Comparison of ENCODE assay signal across 19 cellular contexts in genomic region chr3:177929310-177929709, GRCh38.
A peak's percentile ranks its signal among the peaks of the same experiment; 100 is the strongest.
DNase-seq lines count a peak whose midpoint lies in the region; ATAC-seq, FAIRE-seq and TF ChIP-seq lines count a peak whose summit lies in the region.
"Had no signal": no experiment of that assay in that cellular context is flagged by ENCODE, and none has a peak within 500 bp of the region (broad histone marks: within the 10 kb centered on the region; RNA-seq: fewer than 3 reads in every experiment).

No MANE protein-coding gene starts in this region.

- no peak overlapping the region for H3K9ac ChIP-seq in keratinocyte (ENCODE audit: control insufficient read depth, extremely low read depth, insufficient read depth, low read length)

- H3K79me2 ChIP-seq in keratinocyte (ENCODE audit: control insufficient read depth, insufficient read depth, low read length) = no peaks in the 10 kb centered on the region

- H3K4me2 ChIP-seq in keratinocyte (ENCODE audit: control insufficient read depth, extremely low read depth, insufficient read depth, low read depth, low read length) = no peak overlapping the region

- H3K9me3 ChIP-seq in keratinocyte (ENCODE audit: control insufficient read depth, low read depth, low read length) = no peaks in the 10 kb centered on the region
- H3K9me3 ChIP-seq: ascending aorta, ovary, upper lobe of right lung had no signal

- no peak for FAIRE-seq in keratinocyte (lab: Jason Lieb, UNC)
- no peak for FAIRE-seq in frontal cortex (lab: Jason Lieb, UNC)

- no peaks in the 10 kb centered on the region for H3K9me1 ChIP-seq in keratinocyte (ENCODE audit: control insufficient read depth, extremely low read depth, insufficient read depth, low read length)

- H3K27ac ChIP-seq in brain microvascular endothelial cell = no peak overlapping the region
- no peak overlapping the region for H3K27ac ChIP-seq in keratinocyte (ENCODE audit: control insufficient read depth, insufficient read depth, low read length)
- H3K27ac ChIP-seq: ovary, upper lobe of right lung had no signal

- TF ChIP-seq CTCF in AG10803 (conservative IDR thresholded peaks at IDR 0.05; ENCODE audit: low read length) = no peak
- no peak for TF ChIP-seq CTCF in brain microvascular endothelial cell (IDR thresholded peaks at IDR 0.05; ENCODE audit: low read depth, low read length, missing control alignments)
- TF ChIP-seq CTCF in keratinocyte (optimal IDR thresholded peaks at IDR 0.05 in 1 of 3, IDR thresholded peaks at IDR 0.05 in 1 of 3, conservative IDR thresholded peaks at IDR 0.05 in 1 of 3; ENCODE audit: extremely low read depth in 1 of 3, insufficient read depth in 2 of 3, low read length in 3 of 3) = no peak

- H4K20me1 ChIP-seq in keratinocyte (ENCODE audit: control insufficient read depth, extremely low read depth, insufficient read depth, low read length) = no peaks in the 10 kb centered on the region

- dilution Hi-C loops in keratinocyte (cut with MboI; ENCODE audit: extremely low pct_ligation_motif_present, low sequenced_read_pairs) = no loop called here

- DNase-seq in AG10803 (ENCODE audit: low read depth) (peak; percentile 29), HCEC 1CT (peak; percentile 36), brain microvascular endothelial cell (peak; percentile 47), keratinocyte (ENCODE audit: low read depth, low spot score) (peak; percentile 28), frontal cortex (ENCODE audit: low spot score in 2 of 2) (no peak), NCI-H146 (lab: John Stamatoyannopoulos, UW) (no peak)
- DNase-seq in stimulated activated CD4-positive, alpha-beta T cell treated with anti-CD3 and anti-CD28 coated beads, Interleukin-4, amount 100 ng/mL, for 1 hour = no peak
- DNase-seq: COR-L47; cortex of kidney; MV-4-11; NCI-H2081; NCI-H510A; ovary; SHP77; stimulated activated CD4-positive, alpha-beta T cell treated with anti-CD3 and anti-CD28 coated beads, Interleukin-2, amount 100 ng/mL, for 24 hours; upper lobe of right lung had no signal

- H3K4me1 ChIP-seq in keratinocyte (ENCODE audit: control insufficient read depth, extremely low read depth, insufficient read depth, low read length) = no peaks in the 10 kb centered on the region
- H3K4me1 ChIP-seq: upper lobe of right lung had no signal

- no peak for ATAC-seq in GM21447 (IDR thresholded peaks at IDR 0.05; ENCODE audit: unreplicated experiment)
- ATAC-seq: sciatic nerve, upper lobe of right lung had no signal

- H3K36me3 ChIP-seq in brain microvascular endothelial cell (replicated peaks) (no peaks in the 10 kb centered on the region), keratinocyte (ENCODE audit: control insufficient read depth in 2 of 2, extremely low read depth in 1 of 2, insufficient read depth in 2 of 2, low read length in 2 of 2) (no peaks in the 10 kb centered on the region)
- H3K36me3 ChIP-seq: ascending aorta, ovary, upper lobe of right lung had no signal

- H3K4me3 ChIP-seq in AG10803 (ENCODE audit: low read length) (no peak overlapping the region), brain microvascular endothelial cell (ENCODE audit: low read depth, low read length) (no peak overlapping the region), keratinocyte (ENCODE audit: control insufficient read depth in 2 of 3, extremely low read depth in 1 of 3, insufficient read depth in 2 of 3, low read depth in 1 of 3, low read length in 3 of 3) (no peak overlapping the region)
- H3K4me3 ChIP-seq: ascending aorta, ovary, upper lobe of right lung had no signal

- no peak overlapping the region for H2AFZ ChIP-seq in keratinocyte (ENCODE audit: control insufficient read depth, low read length)

- in situ Hi-C loops in brain microvascular endothelial cell (cut with HindIII; ENCODE audit: low pct_ligation_motif_present, low sequenced_read_pairs) = no loop called here

- H3K27me3 ChIP-seq in brain microvascular endothelial cell (replicated peaks) (no peaks in the 10 kb centered on the region), keratinocyte (ENCODE audit: control insufficient read depth, extremely low read depth, insufficient read depth, low read length) (no peaks in the 10 kb centered on the region)
- H3K27me3 ChIP-seq: ascending aorta, ovary, upper lobe of right lung had no signal

Comparison
In these comparisons a context has a peak if more than half of its experiments do, and no peak if none do; other contexts are left out.
1. DNase-seq: peak in AG10803 (single experiment), HCEC 1CT (single experiment), brain microvascular endothelial cell (single experiment) and keratinocyte (single experiment); none in stimulated activated CD4-positive, alpha-beta T cell treated with anti-CD3 and anti-CD28 coated beads, Interleukin-4, amount 100 ng/mL, for 1 hour (single experiment), frontal cortex (0 of 2) and NCI-H146 (single experiment).